Comparison of ENCODE assay signal across 11 cellular contexts in the genomic region with DNA sequence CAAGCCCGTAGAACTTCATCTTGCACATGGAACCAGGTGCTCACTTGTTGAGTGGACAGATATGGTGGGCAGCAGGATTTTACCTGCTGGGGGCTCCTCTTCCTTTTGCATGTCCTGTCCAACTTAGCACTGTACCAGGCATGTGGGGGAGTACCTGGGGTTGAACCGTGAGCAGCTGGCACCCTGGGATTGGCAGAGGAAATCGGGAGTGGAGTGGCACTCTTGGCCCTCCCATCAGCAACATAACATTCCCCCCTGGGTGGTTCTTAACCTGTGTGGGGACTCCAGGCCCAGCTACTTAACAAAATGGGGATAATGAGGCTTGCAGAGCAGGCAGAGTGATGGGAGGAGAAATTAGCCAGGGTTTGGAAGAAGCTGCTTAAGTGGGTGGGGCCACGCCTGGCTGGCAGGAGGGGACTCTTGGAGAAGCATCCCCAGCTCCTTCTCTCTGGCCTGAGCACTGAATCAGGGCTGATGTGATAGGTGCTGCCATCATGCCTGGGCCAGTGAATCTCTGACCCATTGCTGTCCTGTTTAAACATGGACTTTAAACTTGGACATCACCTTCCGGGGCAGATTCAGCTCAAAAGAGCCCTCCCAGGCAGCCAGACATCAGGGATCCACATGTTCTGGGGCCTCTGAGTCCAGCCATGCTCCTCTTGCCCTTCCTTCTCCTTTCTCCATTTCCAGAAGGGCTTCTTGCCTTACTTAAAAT. TPM values are rescaled to one million over a fixed set of nuclear protein-coding genes. Genes with fewer than 3 reads are reported as not detected.
DNase-seq lines count a peak whose midpoint lies in the region; ATAC-seq and TF ChIP-seq lines count a peak whose summit lies in the region.
"Had no signal": no experiment of that assay in that cellular context is flagged by ENCODE, and none has a peak within 500 bp of the region (broad histone marks: within the 10 kb centered on the region; RNA-seq: fewer than 3 reads in every experiment).

No MANE protein-coding gene starts in this region.

- H3K9me2 ChIP-seq in HCT116 (ENCODE audit: insufficient read depth), result no peaks in the 10 kb centered on the region

- no peak for TF ChIP-seq RAD21 in HCT116 (IDR thresholded peaks at IDR 0.05; ENCODE audit: low read depth)

- no peak for TF ChIP-seq CTCF in HCT116 (IDR thresholded peaks at IDR 0.05 in 2 of 3, conservative IDR thresholded peaks at IDR 0.05 in 1 of 3; ENCODE audit: borderline replicate concordance in 1 of 3, insufficient read depth in 1 of 3, low read depth in 2 of 3, low read length in 2 of 3)
- no peak for TF ChIP-seq CTCF in astrocyte of the spinal cord (IDR thresholded peaks at IDR 0.05; ENCODE audit: low read depth, low read length)

- CTCF ChIA-PET in HCT116 (lab: Charles Lee), result no interaction called here

- H3K79me2 ChIP-seq in ACC112 (ENCODE audit: control insufficient read depth, insufficient read depth, low read length, unreplicated experiment) (peaks cover 50% of the 10 kb centered on the region), HCT116 (ENCODE audit: insufficient read depth, low read length) (peaks cover 9% of the 10 kb centered on the region)

- H3K9ac ChIP-seq in HCT116 (ENCODE audit: low read length), result peak overlapping the region; percentile 52; the same call in 1 of the 2 replicates

- in situ Hi-C loops in astrocyte of the spinal cord (cut with HindIII; ENCODE audit: low sequenced_read_pairs), result no loop called here

- H3K4me1 Mint-ChIP-seq in naive thymus-derived CD8-positive, alpha-beta T cell, result peaks cover 46 to 86% (median 81%) of the 10 kb centered on the region in 4 donors

- H3K9me3 Mint-ChIP-seq in naive thymus-derived CD8-positive, alpha-beta T cell, result no peaks in the 10 kb centered on the region

- peak overlapping the region; percentile 72 for H3K27ac ChIP-seq in ACC112 (ENCODE audit: low read depth, low read length)
- H3K27ac ChIP-seq in HCT116 (ENCODE audit: low read depth, low read length), result peak overlapping the region; percentile 84
- H3K27ac ChIP-seq: SK-N-MC had no signal

- peak overlapping the region in 7 of 10 donors; percentile 20 to 82 (median 48) for H3K4me3 Mint-ChIP-seq in naive thymus-derived CD8-positive, alpha-beta T cell

- H2AFZ ChIP-seq in ACC112 (ENCODE audit: low read length, unreplicated experiment), result no peak overlapping the region
- no peak overlapping the region for H2AFZ ChIP-seq in HCT116 (ENCODE audit: low read depth, low read length, poor library complexity, severe bottlenecking)

- RAD21 ChIA-PET in HCT116 (lab: Charles Lee; ENCODE audit: low non-redundant PET in 1 of 2, low total read pairs in 2 of 2, uncharacterized antibody in 2 of 2, unreplicated experiment in 2 of 2), result no interaction called here

- intact Hi-C loops in HCT116 (cut with micrococcal nuclease), result no loop called here

- POLR2A ChIA-PET in HCT116 (lab: Charles Lee), result no interaction called here
- POLR2A ChIA-PET in naive thymus-derived CD8-positive, alpha-beta T cell (lab: Charles Lee), result interaction anchor here (0.6 to 5.4 kb wide), 4 partner anchors 12 to 1053 kb away, joined by 3 to 37 read pairs (median 4); partner anchors contain the start of gene FOSL2

- H3K36me3 ChIP-seq in ACC112 (ENCODE audit: insufficient read depth, low read length) (peaks cover 32% of the 10 kb centered on the region), HCT116 (ENCODE audit: control insufficient read depth in 1 of 2, insufficient read depth in 2 of 2, low read length in 2 of 2) (peaks cover 2 to 49% of the 10 kb centered on the region in 2 experiments; a peak in 3 of 4 replicates)

- DNase-seq in HCT116 (ENCODE audit: low read depth, low spot score), result no peak
- DNase-seq in astrocyte of the spinal cord (ENCODE audit: low read depth, low spot score), result peak; percentile 16
- no peak for DNase-seq in naive thymus-derived CD8-positive, alpha-beta T cell
- DNase-seq in activated gamma-delta T cell treated with Interleukin-2 at 50 U/mL for 16 hours, result no peak
- no peak for DNase-seq in COLO829 (ENCODE audit: low spot score)
- DNase-seq: heart right ventricle, KBM-7 had no signal

- ATAC-seq in HCT116 (no peak), GM18907 (IDR thresholded peaks at IDR 0.05; ENCODE audit: unreplicated experiment) (no peak), GM18517 (IDR thresholded peaks at IDR 0.05; ENCODE audit: unreplicated experiment) (no peak)
- ATAC-seq in naive thymus-derived CD8-positive, alpha-beta T cell, result no peak

- H3K4me1 ChIP-seq in ACC112 (ENCODE audit: control insufficient read depth, insufficient read depth, low read length, unreplicated experiment) (peaks cover 30% of the 10 kb centered on the region), HCT116 (ENCODE audit: control insufficient read depth in 1 of 2, insufficient read depth in 2 of 2, low read length in 2 of 2) (peaks cover 32 to 54% of the 10 kb centered on the region in 2 experiments)

- H3K27ac Mint-ChIP-seq in naive thymus-derived CD8-positive, alpha-beta T cell, result peak overlapping the region; percentile 90 to 100 (median 98)

- H3K9me3 ChIP-seq in HCT116 (ENCODE audit: control insufficient read depth in 1 of 2, insufficient read depth in 1 of 2, low read depth in 1 of 2, low read length in 2 of 2), result no peaks in the 10 kb centered on the region
- H3K9me3 ChIP-seq: heart right ventricle had no signal

- no peaks in the 10 kb centered on the region for H4K20me1 ChIP-seq in HCT116 (ENCODE audit: insufficient read depth)

- no peaks in the 10 kb centered on the region for H3K27me3 ChIP-seq in ACC112 (ENCODE audit: insufficient read depth, low read length)
- H3K27me3 ChIP-seq in HCT116 (ENCODE audit: insufficient read depth, low read length), result no peaks in the 10 kb centered on the region
- H3K27me3 ChIP-seq: heart right ventricle had no signal

- H3K27me3 Mint-ChIP-seq in naive thymus-derived CD8-positive, alpha-beta T cell, result no peaks in the 10 kb centered on the region

- H3K4me2 ChIP-seq in HCT116 (ENCODE audit: low read length), result peak overlapping the region; percentile 67

- no peak overlapping the region for H3K4me3 ChIP-seq in ACC112 (ENCODE audit: low read depth, low read length)
- no peak overlapping the region for H3K4me3 ChIP-seq in HCT116 (replicated peaks in 1 of 2; ENCODE audit: low read depth in 1 of 2, low read length in 2 of 2)
- H3K4me3 ChIP-seq in astrocyte of the spinal cord (ENCODE audit: low read depth, low read length), result no peak overlapping the region
- H3K4me3 ChIP-seq: heart right ventricle, SK-N-MC had no signal

- no TSS peak for BruUV-seq in HCT116 (replicated peaks; lab: Mats Ljungman, UMichigan)

- H3K36me3 Mint-ChIP-seq in naive thymus-derived CD8-positive, alpha-beta T cell, result no peaks in the 10 kb centered on the region

- no peak for TF ChIP-seq POLR2A in HCT116 (IDR thresholded peaks at IDR 0.05; ENCODE audit: borderline replicate concordance, extremely low read depth, insufficient read depth, insufficient read length)

TF ChIP-seq in HCT116, 20 proteins besides CTCF, POLR2A, EP300 and RAD21 (continues in another document):
- TF ChIP-seq TCF7L2 (IDR thresholded peaks at IDR 0.05; ENCODE audit: borderline replicate concordance, extremely low read depth, insufficient read depth, insufficient read length), result no peak
- no peak for TF ChIP-seq ZBTB33 (IDR thresholded peaks at IDR 0.05; ENCODE audit: extremely low read depth, insufficient replicate concordance, low read length)
- no peak for TF ChIP-seq ZFX (IDR thresholded peaks at IDR 0.05)
- TF ChIP-seq ZNF274 (IDR thresholded peaks at IDR 0.05; ENCODE audit: low read depth, low read length), result no peak
- no peak for TF ChIP-seq EZH2 (IDR thresholded peaks at IDR 0.05)
- TF ChIP-seq EZH2phosphoT487 (IDR thresholded peaks at IDR 0.05; ENCODE audit: borderline replicate concordance), result no peak
- TF ChIP-seq SP1 (IDR thresholded peaks at IDR 0.05; ENCODE audit: low read depth), result no peak
- no peak for TF ChIP-seq JUND (IDR thresholded peaks at IDR 0.05)
- TF ChIP-seq POLR2AphosphoS5 (IDR thresholded peaks at IDR 0.05; ENCODE audit: low read depth, low read length), result no peak

RNA-seq across cellular contexts. Expression of gene FOSL2, which starts 15.5 kb away (rescaled TPM):
- total RNA-seq in HCT116 (2021; ENCODE audit: unreplicated experiment), result 44.8 TPM
- 21.9 and 28.4 TPM in 2 replicates for polyA plus RNA-seq in HCT116 (2012)
- 1 to 10 TPM; 1.2 to 1.6 TPM for total RNA-seq in naive thymus-derived CD8-positive, alpha-beta T cell
- 1 to 10 TPM in 1 of 3 donors, under 1 TPM in 2; 0.46 to 6.5 (median 0.85) TPM for polyA plus RNA-seq in naive thymus-derived CD8-positive, alpha-beta T cell

Comparison
In these comparisons a context has a peak if more than half of its experiments do, and no peak if none do; other contexts are left out.
1. RNA of gene FOSL2, which starts 15.5 kb away (total RNA-seq): 44.8 TPM in HCT116 (single experiment); 1.2 to 1.6 TPM in naive thymus-derived CD8-positive, alpha-beta T cell; every median in the first group is over 10 times any median in the second.